ENCODE assay signal across 16 cellular contexts in genomic region chr5:51387854-51388320, GRCh38. TPM values are rescaled to one million over a fixed set of nuclear protein-coding genes. Genes with fewer than 3 reads are reported as not detected.
DNase-seq lines count a peak whose midpoint lies in the region; ATAC-seq and TF ChIP-seq lines count a peak whose summit lies in the region.
"Had no signal": no experiment of that assay in that cellular context is flagged by ENCODE, and none has a peak within 500 bp of the region (broad histone marks: within the 10 kb centered on the region; RNA-seq: fewer than 3 reads in every experiment).

No MANE protein-coding gene starts in this region.

- H3K9ac ChIP-seq in mucosa of stomach (ENCODE audit: low read length): peak overlapping the region; percentile 54

- intact Hi-C loops in dorsolateral prefrontal cortex (cut with DNase I): loop anchor here (10.0 kb wide), 1 partner anchor 423 kb away; no protein-coding TSS in a partner anchor

- H3K27me3 ChIP-seq in GM23338 (ENCODE audit: insufficient read depth) (peaks cover 96% of the 10 kb centered on the region), mucosa of stomach (ENCODE audit: control insufficient read depth, insufficient read depth, low read length) (peaks cover 88% of the 10 kb centered on the region), dorsolateral prefrontal cortex (peaks cover 17 to 100% (median 99%) of the 10 kb centered on the region in 45 donors)

- peak overlapping the region; percentile 66 for H3K4me3 ChIP-seq in GM23338
- no peak overlapping the region for H3K4me3 ChIP-seq in mucosa of stomach (ENCODE audit: low read length)
- H3K4me3 ChIP-seq in dorsolateral prefrontal cortex: peak overlapping the region in 4 of 59 donors; percentile 6 to 28 (median 22)

- H3K9me2 ChIP-seq in GM23338 (ENCODE audit: insufficient read depth): no peaks in the 10 kb centered on the region

- H3K4me2 ChIP-seq in GM23338: peak overlapping the region; percentile 87

- H2AFZ ChIP-seq in GM23338: peak overlapping the region; percentile 87

- H3K9me3 Mint-ChIP-seq in GM23338 (peaks cover 5% of the 10 kb centered on the region; the same call in 2 of the 3 replicates), brain (peaks cover 0 to 4% (median 3%) of the 10 kb centered on the region in 5 experiments)
- H3K9me3 Mint-ChIP-seq: activated CD8-positive, alpha-beta T cell treated with anti-CD3 and anti-CD28 coated beads for 36 hours; CD8-positive, alpha-beta T cell; stimulated activated naive B cell treated with anti-CD40 and anti-IgM and Interleukin-4, amounts not matched to agents 10 μg/mL and 1 μg/mL and 100 μg/mL, for 72 hours had no signal

- TF ChIP-seq CTCF in GM23338 (conservative IDR thresholded peaks at IDR 0.05; ENCODE audit: low read depth in 2 of 2): no peak
- TF ChIP-seq CTCF in brain (conservative IDR thresholded peaks at IDR 0.05): no peak
- TF ChIP-seq CTCF in dorsolateral prefrontal cortex (IDR thresholded peaks at IDR 0.05 in 54 of 56, conservative IDR thresholded peaks at IDR 0.05 in 2 of 56; ENCODE audit: low read depth in 1 of 56, partially characterized antibody in 56 of 56): no peak
- no peak for TF ChIP-seq CTCF in GM10266 (IDR thresholded peaks at IDR 0.05; ENCODE audit: control insufficient read depth, insufficient read depth, low read depth, missing control alignments)

- H3K27me3 Mint-ChIP-seq in GM23338 (ENCODE audit: insufficient read depth, low read depth, poor library complexity) (peaks cover 99% of the 10 kb centered on the region), brain (peaks cover 99% of the 10 kb centered on the region)

- peak; percentile 5; the same call in 1 of the 3 replicates for ATAC-seq in GM23338
- ATAC-seq in HG02588 (IDR thresholded peaks at IDR 0.05; ENCODE audit: unreplicated experiment): no peak
- no peak for ATAC-seq in HG02884 (IDR thresholded peaks at IDR 0.05; ENCODE audit: unreplicated experiment)
- ATAC-seq: activated CD8-positive, alpha-beta T cell treated with anti-CD3 and anti-CD28 coated beads for 36 hours; CD8-positive, alpha-beta T cell; stimulated activated naive B cell treated with anti-CD40 and anti-IgM and Interleukin-4, amounts not matched to agents 10 μg/mL and 1 μg/mL and 100 μg/mL, for 72 hours had no signal

- H3K79me2 ChIP-seq in GM23338 (replicated peaks; ENCODE audit: insufficient read depth): no peaks in the 10 kb centered on the region

- H3K4me1 ChIP-seq in GM23338 (ENCODE audit: insufficient read depth) (peaks cover 77% of the 10 kb centered on the region), mucosa of stomach (ENCODE audit: control insufficient read depth, insufficient read depth, low read length) (no peaks in the 10 kb centered on the region)

- H3K27ac Mint-ChIP-seq in GM23338 (no peak overlapping the region), brain (peak overlapping the region in 1 of 5 experiments; percentile 72)
- H3K27ac Mint-ChIP-seq: activated CD8-positive, alpha-beta T cell treated with anti-CD3 and anti-CD28 coated beads for 36 hours; CD8-positive, alpha-beta T cell; stimulated activated naive B cell treated with anti-CD40 and anti-IgM and Interleukin-4, amounts not matched to agents 10 μg/mL and 1 μg/mL and 100 μg/mL, for 72 hours had no signal

- H3K4me1 Mint-ChIP-seq in GM23338 (peaks cover 76% of the 10 kb centered on the region), brain (peaks cover 35% of the 10 kb centered on the region)

- DNase-seq in GM23338 (ENCODE audit: low spot score): peak; percentile 61
- peak; percentile 60 for DNase-seq in NCI-H1436 treated with DMSO at 0.1 percent for 48 hours (lab: John Stamatoyannopoulos, UW)
- no peak for DNase-seq in dorsolateral prefrontal cortex
- DNase-seq in GM10266 (ENCODE audit: extremely low spot score): no peak
- DNase-seq: activated CD8-positive, alpha-beta T cell treated with anti-CD3 and anti-CD28 coated beads for 36 hours; activated gamma-delta T cell; CD8-positive, alpha-beta T cell; NCI-H2029 treated with DMSO at 0.1 percent for 48 hours; stimulated activated CD4-positive, alpha-beta T cell treated with anti-CD3 and anti-CD28 coated beads, Interleukin-1b, Interleukin-23, amount 100 ng/mL, for 48 hours; stimulated activated naive B cell treated with anti-CD40 and anti-IgM and Interleukin-4, amounts not matched to agents 10 μg/mL and 1 μg/mL and 100 μg/mL, for 72 hours had no signal

- H3K4me3 Mint-ChIP-seq in GM23338 (peak overlapping the region; percentile 76), brain (peak overlapping the region in 3 of 5 experiments; percentile 91 to 94 (median 94))
- H3K4me3 Mint-ChIP-seq: activated CD8-positive, alpha-beta T cell treated with anti-CD3 and anti-CD28 coated beads for 36 hours; CD8-positive, alpha-beta T cell; stimulated activated naive B cell treated with anti-CD40 and anti-IgM and Interleukin-4, amounts not matched to agents 10 μg/mL and 1 μg/mL and 100 μg/mL, for 72 hours had no signal

- peaks cover 18% of the 10 kb centered on the region for H3F3A ChIP-seq in GM23338 (replicated peaks; ENCODE audit: low read depth)

- no peaks in the 10 kb centered on the region for H3K36me3 Mint-ChIP-seq in GM23338 (ENCODE audit: low read depth)
- H3K36me3 Mint-ChIP-seq in brain: peaks cover 3% of the 10 kb centered on the region
- H3K36me3 Mint-ChIP-seq: CD8-positive, alpha-beta T cell had no signal

- no peak overlapping the region for H3K27ac ChIP-seq in GM23338 (ENCODE audit: low read depth)
- H3K27ac ChIP-seq in dorsolateral prefrontal cortex: no peak overlapping the region

- no peaks in the 10 kb centered on the region for H3K9me3 ChIP-seq in mucosa of stomach (ENCODE audit: control insufficient read depth, low read length)

- no peaks in the 10 kb centered on the region for H4K20me1 ChIP-seq in GM23338 (replicated peaks; ENCODE audit: insufficient read depth)

- no peaks in the 10 kb centered on the region for H3K36me3 ChIP-seq in GM23338 (ENCODE audit: insufficient read depth)
- H3K36me3 ChIP-seq in mucosa of stomach (ENCODE audit: control insufficient read depth, insufficient read depth, low read length): no peaks in the 10 kb centered on the region

TF ChIP-seq in GM23338, 12 proteins besides CTCF, POLR2A, EP300 and RAD21:
- peak; percentile 31 for TF ChIP-seq EZH2 (IDR thresholded peaks at IDR 0.05; ENCODE audit: low read depth, unreplicated experiment)
- TF ChIP-seq ZNF114 (CRISPR knock-in tag; IDR thresholded peaks at IDR 0.05): no peak
- no peak for TF ChIP-seq ZNF331 (CRISPR knock-in tag; IDR thresholded peaks at IDR 0.05; ENCODE audit: low read depth)
- TF ChIP-seq CREB1 (CRISPR knock-in tag; IDR thresholded peaks at IDR 0.05; ENCODE audit: low read depth): no peak
- TF ChIP-seq NANOG (IDR thresholded peaks at IDR 0.05; ENCODE audit: borderline replicate concordance): no peak
TF ChIP-seq in GM23338: peak in this region for 1.

RNA-seq across cellular contexts. Expression of gene ISL1, which starts 4.6 kb away (rescaled TPM):
- 0.38 and 1.8 TPM in 2 replicates for total RNA-seq in GM23338 (2014; rRNA removed; shearing (Covaris generic))
- polyA plus RNA-seq in GM23338 (2016; fragmentation: Nextera tagmentation; extraction: Ambion mirVana): 0.50 and 0.55 TPM in 2 replicates
- polyA plus RNA-seq in brain (ENCODE audit: insufficient read depth, low read depth, low replicate concordance): 156 TPM
- not detected for total RNA-seq in dorsolateral prefrontal cortex
- total RNA-seq: activated CD8-positive, alpha-beta T cell treated with anti-CD3 and anti-CD28 coated beads for 36 hours; CD8-positive, alpha-beta T cell; pulmonary artery endothelial cell; RPMI7951 had no signal

Comparison
In these comparisons a context has a peak if more than half of its experiments do, and no peak if none do; other contexts are left out.
1. DNase-seq: peak in GM23338 (single experiment) and NCI-H1436 treated with DMSO at 0.1 percent for 48 hours (single experiment); none in dorsolateral prefrontal cortex (0 of 10) and GM10266 (single experiment).